In the genomic region with DNA sequence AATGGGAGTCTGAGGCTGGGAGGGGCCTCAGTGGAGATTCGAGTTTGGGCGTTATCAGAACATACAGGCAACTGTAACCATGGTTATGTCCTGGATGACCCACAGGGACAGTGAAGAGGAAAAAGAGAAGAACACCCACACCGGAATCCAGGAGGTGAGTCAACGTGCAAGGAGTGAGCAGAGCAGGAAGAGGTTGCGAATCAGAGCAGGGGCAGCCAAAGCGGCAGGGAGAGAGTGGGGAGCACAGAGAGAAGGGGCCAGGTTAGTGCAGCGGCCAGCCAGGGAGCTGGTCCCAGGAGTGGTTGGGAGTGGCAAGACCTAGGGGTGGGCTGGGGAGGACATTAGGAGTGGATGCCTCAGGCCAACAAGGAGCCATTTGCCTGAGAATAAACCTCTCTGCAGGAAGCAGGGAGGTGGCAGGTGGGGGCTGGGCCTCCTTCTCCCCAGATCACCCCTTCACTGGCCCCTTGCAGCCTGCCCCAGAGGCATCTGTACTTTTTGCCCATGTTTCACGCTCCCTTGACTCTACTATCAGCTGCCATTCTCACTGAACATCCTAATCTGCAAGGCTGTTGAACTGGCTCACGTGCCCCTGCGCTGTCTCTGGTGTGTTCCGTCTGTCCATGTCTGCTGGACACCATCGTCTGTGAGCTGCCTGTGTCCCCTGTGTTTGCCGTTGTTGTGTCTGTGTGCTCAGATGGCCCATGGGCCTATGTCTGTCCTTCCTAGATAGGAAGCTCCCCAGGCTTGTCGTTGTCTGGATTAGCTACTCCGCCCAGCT, we compare ENCODE assay signal across 8 cellular contexts. TPM values are rescaled to one million over a fixed set of nuclear protein-coding genes. Genes with fewer than 3 reads are reported as not detected.
DNase-seq lines count a peak whose midpoint lies in the region; ATAC-seq lines count a peak whose summit lies in the region.
"Had no signal": no experiment of that assay in that cellular context is flagged by ENCODE, and none has a peak within 500 bp of the region (broad histone marks: within the 10 kb centered on the region; RNA-seq: fewer than 3 reads in every experiment).

No MANE protein-coding gene starts in this region.

- DNase-seq in H7 (peak; percentile 66), RPMI7951 (ENCODE audit: low read depth) (peak; percentile 79), epithelial cell of prostate (ENCODE audit: low read depth, low spot score) (no peak), retina (peak; percentile 40), GF-D8 (lab: John Stamatoyannopoulos, UW) (no peak)
- DNase-seq: stimulated activated CD4-positive, alpha-beta T cell treated with anti-CD3 and anti-CD28 coated beads, Interleukin-2, amount 100 ng/mL, for 24 hours had no signal

- H3K27me3 ChIP-seq in H7 (ENCODE audit: control insufficient read depth, insufficient read depth, low read length) = no peaks in the 10 kb centered on the region

- no peak overlapping the region for H3K4me3 ChIP-seq in H7 (ENCODE audit: insufficient read depth, low read depth, low read length)

- ATAC-seq in GM21360 (IDR thresholded peaks at IDR 0.05; ENCODE audit: unreplicated experiment) (no peak), HG03342 (IDR thresholded peaks at IDR 0.05; ENCODE audit: unreplicated experiment) (no peak)

- H3K36me3 ChIP-seq in H7 (replicated peaks; ENCODE audit: control insufficient read depth, insufficient read depth, low read length) = no peaks in the 10 kb centered on the region

- H3K27ac ChIP-seq in epithelial cell of prostate = peak overlapping the region; percentile 60

RNA-seq across cellular contexts. Expression of a gene that starts 5.1 kb away (rescaled TPM):
- not detected in 2 replicates for total RNA-seq in H7 (2014; rRNA removed; shearing (Covaris generic))
- 0.24 TPM in 1 of 2 replicates, not detected in the other for total RNA-seq in RPMI7951 (2014; rRNA removed; shearing (Covaris generic))

RNA-seq across cellular contexts. Expression of a gene that starts 10.6 kb away (rescaled TPM):
- not detected in 2 replicates for total RNA-seq in H7 (2014; rRNA removed; shearing (Covaris generic))
- total RNA-seq in RPMI7951 (2014; rRNA removed; shearing (Covaris generic)) = not detected in 2 replicates

RNA-seq across cellular contexts. Expression of a gene that starts 18.4 kb away (rescaled TPM):
- 0.52 and 0.59 TPM in 2 replicates for total RNA-seq in H7 (2014; rRNA removed; shearing (Covaris generic))
- total RNA-seq in RPMI7951 (2014; rRNA removed; shearing (Covaris generic)) = 3.4 and 7.3 TPM in 2 replicates

RNA-seq across cellular contexts. Expression of a gene that starts 19.4 kb away (rescaled TPM):
- not detected in 2 replicates for total RNA-seq in H7 (2014; rRNA removed; shearing (Covaris generic))
- total RNA-seq in RPMI7951 (2014; rRNA removed; shearing (Covaris generic)) = not detected in 2 replicates

RNA-seq across cellular contexts. Expression of a gene that starts 27.8 kb away (rescaled TPM):
- 44.9 and 116 TPM in 2 replicates for total RNA-seq in H7 (2014; rRNA removed; shearing (Covaris generic))
- total RNA-seq in RPMI7951 (2014; rRNA removed; shearing (Covaris generic)) = 4.6 and 7.8 TPM in 2 replicates

Comparison
In these comparisons a context has a peak if more than half of its experiments do, and no peak if none do; other contexts are left out.
1. DNase-seq: peak in H7 (single experiment), RPMI7951 (single experiment) and retina (single experiment); none in epithelial cell of prostate (single experiment) and GF-D8 (single experiment).